Comparison of ENCODE assay signal across 8 cellular contexts in genomic region chr4:168451744-168452394, GRCh38. TPM values are rescaled to one million over a fixed set of nuclear protein-coding genes. Genes with fewer than 3 reads are reported as not detected.
DNase-seq lines count a peak whose midpoint lies in the region; ATAC-seq lines count a peak whose summit lies in the region.

No MANE protein-coding gene starts in this region.

- ATAC-seq in GM19035 (IDR thresholded peaks at IDR 0.05; ENCODE audit: unreplicated experiment) (peak; percentile 73), HG03097 (IDR thresholded peaks at IDR 0.05; ENCODE audit: low FRiP score, unreplicated experiment) (peak; percentile 87), T-cell (replicated peaks in 1 of 4) (no peak), memory B cell (ENCODE audit: low read depth) (no peak)

- no peaks in the 10 kb centered on the region for H3K27me3 Mint-ChIP-seq in T-cell
- H3K27me3 Mint-ChIP-seq in memory B cell, result no peaks in the 10 kb centered on the region

- no peak for DNase-seq in T-cell
- no peak for DNase-seq in memory B cell (ENCODE audit: low spot score in 2 of 2)
- DNase-seq in middle frontal gyrus (ENCODE audit: extremely low spot score, low spot score), result no peak
- DNase-seq in cortex of kidney (lab: John Stamatoyannopoulos, UW), result no peak
- DNase-seq in NCI-H82 treated with DMSO at 0.1 percent for 48 hours (lab: John Stamatoyannopoulos, UW; ENCODE audit: unreplicated experiment), result no peak
- no peak for DNase-seq in central memory CD4-positive, alpha-beta T cell

- CTCF ChIA-PET in T-cell (lab: Charles Lee), result interaction anchor here in 1 of 2 donors (0.6 kb wide), 1 partner anchor 1599 kb away, joined by 8 read pairs; no protein-coding TSS in a partner anchor

- H3K4me3 Mint-ChIP-seq in T-cell (no peak overlapping the region), memory B cell (no peak overlapping the region)

- H3K27ac Mint-ChIP-seq in T-cell, result peak overlapping the region; percentile 8 to 26
- H3K27ac Mint-ChIP-seq in memory B cell, result peak overlapping the region; percentile 19

- H3K9me3 Mint-ChIP-seq in T-cell, result no peaks in the 10 kb centered on the region
- H3K9me3 Mint-ChIP-seq in memory B cell, result peaks cover 2% of the 10 kb centered on the region

- H3K4me1 Mint-ChIP-seq in T-cell (peaks cover 21 to 31% (median 24%) of the 10 kb centered on the region in 3 donors), memory B cell (peaks cover 7% of the 10 kb centered on the region)

- H3K36me3 Mint-ChIP-seq in T-cell (peaks cover 60% of the 10 kb centered on the region), memory B cell (peaks cover 26% of the 10 kb centered on the region)

- POLR2A ChIA-PET in T-cell (lab: Charles Lee), result interaction anchor here in 1 of 2 donors (0.7 kb wide), 1 partner anchor 28 kb away, joined by 3 read pairs; the partner anchor contains the start of gene DDX60L

RNA-seq across cellular contexts. Expression of gene DDX60L, which starts 28.4 kb away (rescaled TPM):
- total RNA-seq in T-cell, result 10 to 100 TPM; 38.5 to 56.4 (median 43.1) TPM

RNA-seq across cellular contexts. Expression of gene PALLD, which starts 45.0 kb away (rescaled TPM):
- total RNA-seq in T-cell, result 1 to 10 TPM in 1 of 5 donors, under 1 TPM in 4; 0.56 to 1.9 (median 0.93) TPM

Comparison
In these comparisons a context has a peak if more than half of its experiments do, and no peak if none do; other contexts are left out.
1. ATAC-seq: peak in GM19035 (single experiment) and HG03097 (single experiment); none in T-cell (0 of 4) and memory B cell (single experiment).